Comparison of ENCODE assay signal across 8 cellular contexts in the genomic region with DNA sequence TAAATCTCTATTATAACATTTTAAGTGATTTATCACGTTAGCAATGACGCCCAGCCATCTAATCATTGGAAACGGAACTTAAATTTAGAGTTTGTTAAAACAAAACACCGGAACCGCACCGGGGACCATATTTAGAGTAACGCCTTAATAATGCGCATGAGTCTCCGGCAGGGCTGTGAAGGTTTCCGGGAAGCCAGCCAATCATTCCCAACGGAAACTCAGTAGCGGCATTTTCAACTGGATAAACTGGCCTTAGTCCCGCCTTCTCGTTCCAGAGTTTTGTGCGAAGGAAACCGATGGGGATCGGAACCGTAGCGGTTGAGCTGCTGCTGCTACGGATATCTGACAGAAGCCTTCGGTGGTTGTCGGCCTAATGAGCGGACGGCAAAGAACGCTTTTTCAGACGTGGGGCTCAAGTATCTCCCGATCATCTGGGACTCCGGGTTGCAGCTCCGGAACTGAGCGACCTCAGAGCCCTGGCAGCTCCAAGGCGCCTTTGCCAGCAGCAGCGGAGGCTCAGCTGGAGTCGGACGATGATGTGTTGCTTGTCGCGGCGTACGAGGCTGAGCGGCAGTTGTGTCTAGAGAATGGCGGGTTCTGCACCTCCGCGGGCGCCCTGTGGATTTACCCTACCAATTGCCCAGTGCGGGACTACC. TPM values are rescaled to one million over a fixed set of nuclear protein-coding genes. Genes with fewer than 3 reads are reported as not detected.
DNase-seq lines count a peak whose midpoint lies in the region; ATAC-seq lines count a peak whose summit lies in the region.

A gene with protein sequence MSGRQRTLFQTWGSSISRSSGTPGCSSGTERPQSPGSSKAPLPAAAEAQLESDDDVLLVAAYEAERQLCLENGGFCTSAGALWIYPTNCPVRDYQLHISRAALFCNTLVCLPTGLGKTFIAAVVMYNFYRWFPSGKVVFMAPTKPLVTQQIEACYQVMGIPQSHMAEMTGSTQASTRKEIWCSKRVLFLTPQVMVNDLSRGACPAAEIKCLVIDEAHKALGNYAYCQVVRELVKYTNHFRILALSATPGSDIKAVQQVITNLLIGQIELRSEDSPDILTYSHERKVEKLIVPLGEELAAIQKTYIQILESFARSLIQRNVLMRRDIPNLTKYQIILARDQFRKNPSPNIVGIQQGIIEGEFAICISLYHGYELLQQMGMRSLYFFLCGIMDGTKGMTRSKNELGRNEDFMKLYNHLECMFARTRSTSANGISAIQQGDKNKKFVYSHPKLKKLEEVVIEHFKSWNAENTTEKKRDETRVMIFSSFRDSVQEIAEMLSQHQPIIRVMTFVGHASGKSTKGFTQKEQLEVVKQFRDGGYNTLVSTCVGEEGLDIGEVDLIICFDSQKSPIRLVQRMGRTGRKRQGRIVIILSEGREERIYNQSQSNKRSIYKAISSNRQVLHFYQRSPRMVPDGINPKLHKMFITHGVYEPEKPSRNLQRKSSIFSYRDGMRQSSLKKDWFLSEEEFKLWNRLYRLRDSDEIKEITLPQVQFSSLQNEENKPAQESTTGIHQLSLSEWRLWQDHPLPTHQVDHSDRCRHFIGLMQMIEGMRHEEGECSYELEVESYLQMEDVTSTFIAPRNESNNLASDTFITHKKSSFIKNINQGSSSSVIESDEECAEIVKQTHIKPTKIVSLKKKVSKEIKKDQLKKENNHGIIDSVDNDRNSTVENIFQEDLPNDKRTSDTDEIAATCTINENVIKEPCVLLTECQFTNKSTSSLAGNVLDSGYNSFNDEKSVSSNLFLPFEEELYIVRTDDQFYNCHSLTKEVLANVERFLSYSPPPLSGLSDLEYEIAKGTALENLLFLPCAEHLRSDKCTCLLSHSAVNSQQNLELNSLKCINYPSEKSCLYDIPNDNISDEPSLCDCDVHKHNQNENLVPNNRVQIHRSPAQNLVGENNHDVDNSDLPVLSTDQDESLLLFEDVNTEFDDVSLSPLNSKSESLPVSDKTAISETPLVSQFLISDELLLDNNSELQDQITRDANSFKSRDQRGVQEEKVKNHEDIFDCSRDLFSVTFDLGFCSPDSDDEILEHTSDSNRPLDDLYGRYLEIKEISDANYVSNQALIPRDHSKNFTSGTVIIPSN (N-terminal part only) (plus strand): TSS at position 272 of the 656 bp plus-strand sequence. CDS start 102 bp downstream, at position 374.

- ATAC-seq in GM19463 (IDR thresholded peaks at IDR 0.05; ENCODE audit: unreplicated experiment): peak; percentile 29

- H3K9me3 ChIP-seq in CD4-positive, alpha-beta memory T cell (ENCODE audit: control insufficient read depth in 1 of 2, low read length in 2 of 2): no peaks in the 10 kb centered on the region
- no peaks in the 10 kb centered on the region for H3K9me3 ChIP-seq in effector memory CD4-positive, alpha-beta T cell (ENCODE audit: control insufficient read depth, low read length)

- peak within 1 kb of the TSS; percentile 91 to 99 (median 97) for H3K27ac Mint-ChIP-seq in CD4-positive, alpha-beta memory T cell

- peak within 1 kb of the TSS; percentile 91 for H3K27ac ChIP-seq in CD4-positive, alpha-beta memory T cell (ENCODE audit: low read depth, low read length)
- H3K27ac ChIP-seq in effector memory CD4-positive, alpha-beta T cell (ENCODE audit: insufficient read depth, low read length, poor library complexity, severe bottlenecking): peak within 1 kb of the TSS; percentile 76

- peak within 1 kb of the TSS; percentile 89 to 100 (median 98) for H3K4me3 Mint-ChIP-seq in CD4-positive, alpha-beta memory T cell

- CTCF ChIA-PET in CD4-positive, alpha-beta memory T cell (lab: Charles Lee; ENCODE audit: partially characterized antibody): interaction anchor here (1.5 to 2.3 kb wide), 2 partner anchors 18 to 133 kb away, joined by 3 to 6 read pairs; no protein-coding TSS in a partner anchor
- CTCF ChIA-PET in activated CD8-positive, alpha-beta memory T cell treated with anti-CD3 and anti-CD28 coated beads for 36 hours (lab: Charles Lee): interaction anchor here (0.6 to 1.6 kb wide), 3 partner anchors 18 to 117 kb away, joined by 3 read pairs; a partner anchor contains a TSS

- H3K27me3 ChIP-seq in CD4-positive, alpha-beta memory T cell (ENCODE audit: insufficient read depth, low read length): no peaks in the 10 kb centered on the region
- H3K27me3 ChIP-seq in effector memory CD4-positive, alpha-beta T cell (replicated peaks; ENCODE audit: control insufficient read depth, insufficient read depth, low read length, poor library complexity, severe bottlenecking): no peaks in the 10 kb centered on the region

- peaks cover 0 to 26% of the 10 kb centered on the region in 2 donors for H3K36me3 Mint-ChIP-seq in CD4-positive, alpha-beta memory T cell

- peaks cover 29 to 62% (median 48%) of the 10 kb centered on the region in 4 donors for H3K4me1 Mint-ChIP-seq in CD4-positive, alpha-beta memory T cell

- H3K9me3 Mint-ChIP-seq in CD4-positive, alpha-beta memory T cell: no peaks in the 10 kb centered on the region

- H3K27me3 Mint-ChIP-seq in CD4-positive, alpha-beta memory T cell: no peaks in the 10 kb centered on the region

- intact Hi-C loops in CD4-positive, alpha-beta memory T cell (cut with micrococcal nuclease): no loop called here

- peak within 1 kb of the TSS; percentile 42 to 97 for H3K4me3 ChIP-seq in CD4-positive, alpha-beta memory T cell (ENCODE audit: low read length in 2 of 2)
- H3K4me3 ChIP-seq in effector memory CD4-positive, alpha-beta T cell (ENCODE audit: insufficient read depth, low read depth, low read length, poor library complexity, severe bottlenecking): peak within 1 kb of the TSS; percentile 95

- peak; percentile 90 to 94 (median 90) for DNase-seq in CD4-positive, alpha-beta memory T cell
- DNase-seq in HT-29 (ENCODE audit: low spot score) (peak; percentile 95), NOMO-1 (lab: John Stamatoyannopoulos, UW; ENCODE audit: unreplicated experiment in 2 of 2) (peak; percentile 89 to 95), lung microvascular endothelial cell (ENCODE audit: low read depth in 2 of 2) (peak; percentile 98 to 99)
- peak; percentile 75 to 85 (median 82) for DNase-seq in effector memory CD4-positive, alpha-beta T cell
- DNase-seq in stimulated activated CD8-positive, alpha-beta memory T cell treated with anti-CD3 and anti-CD28 coated beads, Interleukin-12 subunit alpha, Interleukin-12 subunit beta, amount 100 ng/mL, for 1 hour (ENCODE audit: low read depth): peak; percentile 80

- no peaks in the 10 kb centered on the region for H3K36me3 ChIP-seq in CD4-positive, alpha-beta memory T cell (ENCODE audit: insufficient read depth, low read length)
- H3K36me3 ChIP-seq in effector memory CD4-positive, alpha-beta T cell (ENCODE audit: control insufficient read depth, insufficient read depth, low read length): no peaks in the 10 kb centered on the region

- H3K4me1 ChIP-seq in CD4-positive, alpha-beta memory T cell (ENCODE audit: insufficient read depth, low read length): peaks cover 40% of the 10 kb centered on the region
- H3K4me1 ChIP-seq in effector memory CD4-positive, alpha-beta T cell (ENCODE audit: control insufficient read depth, insufficient read depth, low read length, poor library complexity, severe bottlenecking): peaks cover 9% of the 10 kb centered on the region

- POLR2A ChIA-PET in CD4-positive, alpha-beta memory T cell (lab: Charles Lee; ENCODE audit: partially characterized antibody): interaction anchor here (0.5 to 4.7 kb wide), 8 partner anchors 19 to 239 kb away, joined by 4 to 77 read pairs (median 12); a partner anchor contains a TSS
- POLR2A ChIA-PET in activated CD8-positive, alpha-beta memory T cell treated with anti-CD3 and anti-CD28 coated beads for 36 hours (lab: Charles Lee): interaction anchor here (0.6 to 1.2 kb wide), 4 partner anchors 22 to 173 kb away, joined by 3 to 9 read pairs (median 3); a partner anchor contains a TSS

RNA-seq across cellular contexts. Expression of the gene that starts here (rescaled TPM):
- total RNA-seq in CD4-positive, alpha-beta memory T cell: 1 to 10 TPM; 7.8 to 8.6 TPM
- polyA plus RNA-seq in CD4-positive, alpha-beta memory T cell: 1 to 10 TPM; 2.1 to 5.8 TPM
- 4.4 and 4.5 TPM in 2 replicates for total RNA-seq in HT-29 (2014; rRNA removed; shearing (Covaris generic))
- 10 to 100 TPM; 15.8 to 19.8 TPM for total RNA-seq in activated CD8-positive, alpha-beta memory T cell treated with anti-CD3 and anti-CD28 coated beads for 36 hours
- total RNA-seq in lung microvascular endothelial cell: 6.3 and 6.5 TPM in 2 replicates

Comparison
In these comparisons a context has a peak if more than half of its experiments do, and no peak if none do; other contexts are left out.
1. Peak in every context shown above with its lines: DNase-seq, ATAC-seq, H3K4me3 ChIP-seq and H3K27ac ChIP-seq.